13 cellular contexts compared by ENCODE assay signal in genomic region chr1:119347858-119348257, GRCh38. TPM values are rescaled to one million over a fixed set of nuclear protein-coding genes. Genes with fewer than 3 reads are reported as not detected.
DNase-seq lines count a peak whose midpoint lies in the region; ATAC-seq lines count a peak whose summit lies in the region.
"Had no signal": no experiment of that assay in that cellular context is flagged by ENCODE, and none has a peak within 500 bp of the region (broad histone marks: within the 10 kb centered on the region; RNA-seq: fewer than 3 reads in every experiment).

No MANE protein-coding gene starts in this region.

- peaks cover 2% of the 10 kb centered on the region for H3K9me3 Mint-ChIP-seq in activated naive CD8-positive, alpha-beta T cell treated with anti-CD3 and anti-CD28 coated beads for 36 hours

- peaks cover 22% of the 10 kb centered on the region for H3K27me3 Mint-ChIP-seq in activated naive CD8-positive, alpha-beta T cell treated with anti-CD3 and anti-CD28 coated beads for 36 hours

- H3K4me1 Mint-ChIP-seq in activated naive CD8-positive, alpha-beta T cell treated with anti-CD3 and anti-CD28 coated beads for 36 hours = peaks cover 10% of the 10 kb centered on the region

- H3K36me3 Mint-ChIP-seq in activated naive CD8-positive, alpha-beta T cell treated with anti-CD3 and anti-CD28 coated beads for 36 hours = peaks cover 4% of the 10 kb centered on the region

- H3K4me3 Mint-ChIP-seq in activated naive CD8-positive, alpha-beta T cell treated with anti-CD3 and anti-CD28 coated beads for 36 hours = no peak overlapping the region

- H3K27ac Mint-ChIP-seq in activated naive CD8-positive, alpha-beta T cell treated with anti-CD3 and anti-CD28 coated beads for 36 hours = peak overlapping the region; percentile 9

- DNase-seq in ELR (ENCODE audit: low read depth) = peak; percentile 75
- peak; percentile 40 for DNase-seq in activated naive CD8-positive, alpha-beta T cell treated with anti-CD3 and anti-CD28 coated beads for 36 hours
- DNase-seq in NCI-H1694 (lab: John Stamatoyannopoulos, UW) = no peak
- DNase-seq in activated CD8-positive, alpha-beta memory T cell treated with anti-CD3 and anti-CD28 coated beads for 24 hours = no peak
- no peak for DNase-seq in NCI-H2227 (lab: John Stamatoyannopoulos, UW; ENCODE audit: unreplicated experiment)
- DNase-seq: DMS79, hypothalamus, KBM-7, Right ventricle myocardium superior had no signal

- ATAC-seq in GM19372 (IDR thresholded peaks at IDR 0.05; ENCODE audit: low read depth, unreplicated experiment) (peak; percentile 81), HG03108 (IDR thresholded peaks at IDR 0.05; ENCODE audit: unreplicated experiment) (peak; percentile 79), GM19328 (IDR thresholded peaks at IDR 0.05; ENCODE audit: unreplicated experiment) (no peak)

RNA-seq across cellular contexts. Expression of gene HAO2, which starts 20.7 kb away (rescaled TPM):
- not detected for total RNA-seq in activated naive CD8-positive, alpha-beta T cell treated with anti-CD3 and anti-CD28 coated beads for 36 hours
- total RNA-seq: Right ventricle myocardium superior, skeletal muscle tissue had no signal

Comparison
In these comparisons a context has a peak if more than half of its experiments do, and no peak if none do; other contexts are left out.
1. DNase-seq: peak in ELR (single experiment) and activated naive CD8-positive, alpha-beta T cell treated with anti-CD3 and anti-CD28 coated beads for 36 hours (single experiment); none in NCI-H1694 (single experiment), activated CD8-positive, alpha-beta memory T cell treated with anti-CD3 and anti-CD28 coated beads for 24 hours (single experiment) and NCI-H2227 (single experiment).